18 cellular contexts compared by ENCODE assay signal in genomic region chr10:17041626-17042520, GRCh38.
DNase-seq lines count a peak whose midpoint lies in the region; ATAC-seq, FAIRE-seq and TF ChIP-seq lines count a peak whose summit lies in the region.
"Had no signal": no experiment of that assay in that cellular context is flagged by ENCODE, and none has a peak within 500 bp of the region (broad histone marks: within the 10 kb centered on the region; RNA-seq: fewer than 3 reads in every experiment).

No MANE protein-coding gene starts in this region.

- H3K27me3 ChIP-seq in PC-3 (ENCODE audit: low read length) (no peaks in the 10 kb centered on the region), astrocyte (ENCODE audit: insufficient read depth, low read length) (no peaks in the 10 kb centered on the region), foreskin keratinocyte (no peaks in the 10 kb centered on the region), tibial nerve (no peaks in the 10 kb centered on the region), PC-9 (ENCODE audit: insufficient read depth, low read depth) (no peaks in the 10 kb centered on the region)
- H3K27me3 ChIP-seq: BLaER1 treated with 17β-estradiol and CSF1 and Interleukin-3, amounts not matched to agents 10 nM and 100 nM; MG63; Peyer's patch had no signal

- H3F3A ChIP-seq in PC-3 (ENCODE audit: low read length, unreplicated experiment) = no peaks in the 10 kb centered on the region
- H3F3A ChIP-seq in PC-9 (ENCODE audit: insufficient read depth, low read depth) = no peaks in the 10 kb centered on the region

- H3K4me3 ChIP-seq in PC-3 (ENCODE audit: low read length) (no peak overlapping the region), astrocyte (ENCODE audit: insufficient read depth, low read depth, low read length) (no peak overlapping the region), tibial nerve (no peak overlapping the region), PC-9 (no peak overlapping the region)
- H3K4me3 ChIP-seq: BLaER1 treated with 17β-estradiol and CSF1 and Interleukin-3, amounts not matched to agents 10 nM and 100 nM; MG63; Peyer's patch had no signal

- no peak for TF ChIP-seq POLR2A in tibial nerve (IDR thresholded peaks at IDR 0.05)

- intact Hi-C loops in PC-3 (cut with micrococcal nuclease) = no loop called here
- intact Hi-C loops in PC-9 (cut with micrococcal nuclease; ENCODE audit: unreplicated experiment) = no loop called here

- no peak overlapping the region for H3K4me3 Mint-ChIP-seq in astrocyte (ENCODE audit: unreplicated experiment)

- H3K4me1 Mint-ChIP-seq in astrocyte (ENCODE audit: low read depth, unreplicated experiment) = peaks cover 12% of the 10 kb centered on the region

- H3K79me2 ChIP-seq in PC-3 (ENCODE audit: low read length) (no peaks in the 10 kb centered on the region), astrocyte (ENCODE audit: insufficient read depth, low read length) (no peaks in the 10 kb centered on the region), PC-9 (ENCODE audit: low read depth) (no peaks in the 10 kb centered on the region)

- H3K4me2 ChIP-seq in PC-3 (ENCODE audit: low read length) = no peak overlapping the region
- peak overlapping the region; percentile 39 for H3K4me2 ChIP-seq in astrocyte (ENCODE audit: low read length)
- no peak overlapping the region for H3K4me2 ChIP-seq in PC-9
- H3K4me2 ChIP-seq: BLaER1 treated with 17β-estradiol and CSF1 and Interleukin-3, amounts not matched to agents 10 nM and 100 nM; KMS-11 had no signal

- H3K9me2 ChIP-seq in PC-3 (replicated peaks; ENCODE audit: low read length) (no peaks in the 10 kb centered on the region), PC-9 (ENCODE audit: insufficient read depth) (no peaks in the 10 kb centered on the region)

- no peaks in the 10 kb centered on the region for H3K27me3 Mint-ChIP-seq in astrocyte (ENCODE audit: low read depth, unreplicated experiment)

- H3K36me3 ChIP-seq in PC-3 (ENCODE audit: low read depth, low read length) = no peaks in the 10 kb centered on the region
- H3K36me3 ChIP-seq in astrocyte (ENCODE audit: insufficient read depth, low read length) = no peaks in the 10 kb centered on the region
- no peaks in the 10 kb centered on the region for H3K36me3 ChIP-seq in tibial nerve
- H3K36me3 ChIP-seq in PC-9 (ENCODE audit: low read depth) = no peaks in the 10 kb centered on the region
- H3K36me3 ChIP-seq: BLaER1 treated with 17β-estradiol and CSF1 and Interleukin-3, amounts not matched to agents 10 nM and 100 nM; MG63 had no signal

- H3K9me3 ChIP-seq in PC-3 (ENCODE audit: low read length) = no peaks in the 10 kb centered on the region
- H3K9me3 ChIP-seq in astrocyte (ENCODE audit: insufficient read depth, low read depth, low read length) = no peaks in the 10 kb centered on the region
- H3K9me3 ChIP-seq in tibial nerve = no peaks in the 10 kb centered on the region
- no peaks in the 10 kb centered on the region for H3K9me3 ChIP-seq in PC-9 (ENCODE audit: insufficient read depth, low read depth)
- H3K9me3 ChIP-seq: BLaER1 treated with 17β-estradiol and CSF1 and Interleukin-3, amounts not matched to agents 10 nM and 100 nM; MG63; Peyer's patch had no signal

- TF ChIP-seq CTCF in PC-3 (conservative IDR thresholded peaks at IDR 0.05; ENCODE audit: low read depth, low read length) (no peak), astrocyte (IDR thresholded peaks at IDR 0.05; ENCODE audit: insufficient read depth, low read depth, low read length) (no peak), foreskin keratinocyte (conservative IDR thresholded peaks at IDR 0.05) (no peak), tibial nerve (IDR thresholded peaks at IDR 0.05) (no peak), PC-9 (conservative IDR thresholded peaks at IDR 0.05) (no peak)

- ATAC-seq in PC-3 (peak; percentile 62), foreskin keratinocyte (peak; percentile 55), GM21576 (IDR thresholded peaks at IDR 0.05; ENCODE audit: unreplicated experiment) (no peak), HG03039 (IDR thresholded peaks at IDR 0.05; ENCODE audit: unreplicated experiment) (no peak)

- H3K4me1 ChIP-seq in PC-3 (ENCODE audit: insufficient read depth, low read length) = 0 out of 2 replicates have a peak, but pooled peaks cover 3% of the 10 kb centered on the region
- no peaks in the 10 kb centered on the region for H3K4me1 ChIP-seq in astrocyte (ENCODE audit: insufficient read depth, low read length)
- peaks cover 6% of the 10 kb centered on the region for H3K4me1 ChIP-seq in foreskin keratinocyte
- peaks cover 0 to 39% (median 15%) of the 10 kb centered on the region in 4 donors for H3K4me1 ChIP-seq in tibial nerve
- no peaks in the 10 kb centered on the region for H3K4me1 ChIP-seq in PC-9 (replicated peaks; ENCODE audit: insufficient read depth)
- H3K4me1 ChIP-seq: BLaER1 treated with 17β-estradiol and CSF1 and Interleukin-3, amounts not matched to agents 10 nM and 100 nM; Peyer's patch had no signal

- no peaks in the 10 kb centered on the region for H4K20me1 ChIP-seq in PC-3 (ENCODE audit: low read length)
- H4K20me1 ChIP-seq in astrocyte (ENCODE audit: insufficient read depth, low read length) = no peaks in the 10 kb centered on the region
- no peaks in the 10 kb centered on the region for H4K20me1 ChIP-seq in PC-9 (ENCODE audit: insufficient read depth)
- H4K20me1 ChIP-seq: BLaER1 treated with 17β-estradiol and CSF1 and Interleukin-3, amounts not matched to agents 10 nM and 100 nM had no signal

- POLR2A ChIA-PET in PC-3 (lab: Charles Lee; ENCODE audit: unreplicated experiment) = no interaction called here
- POLR2A ChIA-PET in PC-9 (lab: Charles Lee; ENCODE audit: unreplicated experiment) = no interaction called here

- peak overlapping the region; percentile 30 for H3K27ac Mint-ChIP-seq in astrocyte (ENCODE audit: unreplicated experiment)

- no peaks in the 10 kb centered on the region for H3K36me3 Mint-ChIP-seq in astrocyte (ENCODE audit: low read depth, unreplicated experiment)

- no peaks in the 10 kb centered on the region for H3K9me3 Mint-ChIP-seq in astrocyte (ENCODE audit: unreplicated experiment)

- BruUV-seq in PC-3 (replicated peaks; lab: Mats Ljungman, UMichigan) (no TSS peak), PC-9 (replicated peaks; lab: Mats Ljungman, UMichigan) (no TSS peak)

- WGBS in tibial nerve, 2 donors = 47 to 51% methylated on average over 7 of the region's 7 CpGs

- DNase-seq in PC-3 = peak; percentile 5
- DNase-seq in astrocyte (ENCODE audit: low read depth) = peak; percentile 17
- no peak for DNase-seq in foreskin keratinocyte
- no peak for DNase-seq in tibial nerve (ENCODE audit: low spot score in 2 of 2)
- DNase-seq in PC-9 = no peak
- DNase-seq: MG63, NCI-H1105 treated with DMSO at 0.1 percent for 48 hours, NCI-H187, NCI-H446, NCI-H774, Peyer's patch, SHP77, SW 1271 had no signal

- CTCF ChIA-PET in PC-3 (lab: Charles Lee) (interaction anchor here (0.5 kb wide), 1 partner anchor 197 kb away, joined by 4 read pairs; no protein-coding TSS in a partner anchor), PC-9 (lab: Charles Lee) (no interaction called here)

- no peak for TF ChIP-seq EP300 in tibial nerve (IDR thresholded peaks at IDR 0.05)

- H3K27ac ChIP-seq in PC-3 (ENCODE audit: low read length) (peak overlapping the region; percentile 18; the same call in 1 of the 2 replicates), astrocyte (ENCODE audit: low read depth, low read length) (peak overlapping the region; percentile 31), foreskin keratinocyte (peak overlapping the region; percentile 44), tibial nerve (peak overlapping the region; percentile 25 to 83 (median 62)), PC-9 (no peak overlapping the region)
- H3K27ac ChIP-seq: BLaER1 treated with 17β-estradiol and CSF1 and Interleukin-3, amounts not matched to agents 10 nM and 100 nM; HL-60; KMS-11; Peyer's patch had no signal

- peak; percentile 20 for FAIRE-seq in astrocyte (lab: Jason Lieb, UNC)

- H2AFZ ChIP-seq in PC-3 (ENCODE audit: low read length) = 0 out of 2 replicates have a peak overlapping the region, but pooled peaks have one; percentile 21
- peak overlapping the region; percentile 43 for H2AFZ ChIP-seq in astrocyte (ENCODE audit: low read depth, low read length)
- no peak overlapping the region for H2AFZ ChIP-seq in PC-9

- H3K9ac ChIP-seq in PC-3 (ENCODE audit: low read length) = no peak overlapping the region
- no peak overlapping the region for H3K9ac ChIP-seq in astrocyte (ENCODE audit: low read length)
- H3K9ac ChIP-seq: BLaER1 treated with 17β-estradiol and CSF1 and Interleukin-3, amounts not matched to agents 10 nM and 100 nM; KMS-11 had no signal

Comparison
In these comparisons a context has a peak if more than half of its experiments do, and no peak if none do; other contexts are left out.
1. ATAC-seq: peak in PC-3 (single experiment) and foreskin keratinocyte (single experiment); none in GM21576 (single experiment) and HG03039 (single experiment).
2. DNase-seq: peak in PC-3 (single experiment) and astrocyte (single experiment); none in foreskin keratinocyte (0 of 2), tibial nerve (0 of 2) and PC-9 (0 of 2).